In the genomic region with DNA sequence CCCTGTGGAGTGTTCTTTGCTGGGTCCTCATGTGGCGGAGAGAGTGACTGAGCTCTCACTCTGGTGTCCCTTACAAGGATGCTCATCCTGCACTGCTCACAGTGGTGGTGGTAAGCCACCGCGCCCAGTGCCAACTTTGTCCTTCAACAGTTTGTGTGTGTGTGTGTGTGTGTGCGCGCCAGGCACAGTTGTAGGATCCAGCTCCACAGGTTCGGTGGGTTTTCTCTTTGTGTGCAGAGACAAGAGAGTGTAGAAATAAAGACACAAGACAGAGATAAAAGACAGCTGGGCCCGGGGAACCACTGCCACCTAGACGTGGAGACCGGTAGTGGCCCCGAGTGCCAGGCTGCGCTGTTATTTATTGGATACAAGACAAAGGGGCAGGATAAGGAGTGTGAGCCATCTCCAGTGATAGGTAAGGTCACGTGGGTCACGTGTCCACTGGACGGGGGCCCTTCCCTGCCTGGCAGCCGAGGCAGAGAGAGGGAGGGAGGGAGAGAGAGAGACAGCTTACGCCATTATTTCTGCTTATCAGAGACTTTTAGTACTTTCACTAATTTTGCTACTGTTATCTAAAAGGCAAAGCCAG, we compare ENCODE assay signal across 8 cellular contexts. TPM values are rescaled to one million over a fixed set of nuclear protein-coding genes. Genes with fewer than 3 reads are reported as not detected.
DNase-seq lines count a peak whose midpoint lies in the region; ATAC-seq, FAIRE-seq and TF ChIP-seq lines count a peak whose summit lies in the region.
"Not testable (repeated sequence)": the region's sequence is repeated elsewhere in the genome, so short reads cannot be mapped to it uniquely, and the experiment has no call there.

No MANE protein-coding gene starts in this region.

- not testable (repeated sequence) for H3K9ac ChIP-seq in SK-N-SH; endodermal cell (ENCODE audit: extremely low read depth, low read length, poor library complexity, severe bottlenecking)
- H3K9ac ChIP-seq in HepG2 (ENCODE audit: insufficient read depth, low read depth, low read length) = 0 out of 2 replicates have a peak overlapping the region, but pooled peaks have one; percentile 15

- not testable (repeated sequence) for TF ChIP-seq EP300 in SK-N-SH (IDR thresholded peaks at IDR 0.05; ENCODE audit: borderline replicate concordance in 1 of 2, low read depth in 1 of 2, low read length in 1 of 2); HepG2 (IDR thresholded peaks at IDR 0.05; ENCODE audit: low read depth in 2 of 2, low read length in 2 of 2); HepG2 (CRISPR knock-in tag; IDR thresholded peaks at IDR 0.05; ENCODE audit: borderline replicate concordance)

- not testable (repeated sequence) for H3K4me1 ChIP-seq in A673 (ENCODE audit: insufficient read depth, low read length, poor library complexity, severe bottlenecking); SK-N-SH (ENCODE audit: control insufficient read depth in 1 of 2, insufficient read depth in 2 of 2, low read depth in 1 of 2, low read length in 1 of 2); endodermal cell (ENCODE audit: control insufficient read depth, insufficient read depth, low read length); HepG2 (ENCODE audit: insufficient read depth, low read length)

- in situ Hi-C loops in HepG2 (cut with HindIII; ENCODE audit: extremely low pct_ligation_motif_present, low pct_unique_long_range_greater_than_20kb) = not testable (repeated sequence)

- intact Hi-C loops in A673 (cut with micrococcal nuclease; ENCODE audit: unreplicated experiment); HepG2 (cut with micrococcal nuclease; ENCODE audit: unreplicated experiment): not testable (repeated sequence)

- H3K79me2 ChIP-seq in SK-N-SH (ENCODE audit: insufficient read depth); HepG2 (ENCODE audit: insufficient read depth, low read length): not testable (repeated sequence)

- H3K4me3 ChIP-seq in A673 (ENCODE audit: low read depth, low read length, poor library complexity, severe bottlenecking); SK-N-SH (ENCODE audit: low read depth in 2 of 2, low read length in 1 of 2); endodermal cell (ENCODE audit: low read length): not testable (repeated sequence)
- H3K4me3 ChIP-seq in HepG2 (replicated peaks in 1 of 3; ENCODE audit: insufficient read depth in 1 of 3, low read depth in 2 of 3, low read length in 3 of 3) = peak overlapping the region in 2 of 3 experiments; percentile 40 to 43; a peak in 3 of 6 replicates

- 67% methylated on average over 13 of the region's 16 CpGs for WGBS in SK-N-SH (ENCODE audit: low lambda C conversion rate)
- WGBS in endodermal cell (ENCODE audit: insufficient coverage in 1 of 2, insufficient read length in 1 of 2), 2 experiments = 46 to 54% methylated on average over 7 to 14 of the region's 16 CpGs
- WGBS in HepG2 (ENCODE audit: low lambda C conversion rate) = 14% methylated on average over 15 of the region's 16 CpGs

- DNase-seq in A673 (ENCODE audit: low spot score) (peak; percentile 78), NCI-H187 (lab: John Stamatoyannopoulos, UW) (peak; percentile 60 to 91), endodermal cell (peak; percentile 96), HepG2 (ENCODE audit: low spot score) (peak; percentile 59)
- not testable (repeated sequence) for DNase-seq in GM12891 (ENCODE audit: insufficient read length, low spot score); SK-N-SH
- DNase-seq in activated T-cell treated with anti-CD3 and anti-CD28 coated beads, Interleukin-2, amount 50 U/mL, for 48 hours = peak; percentile 84 to 88
- DNase-seq in stimulated activated CD4-positive, alpha-beta T cell treated with anti-CD3 and anti-CD28 coated beads, Interleukin-12 subunit alpha, Interleukin-12 subunit beta, amount 100 ng/mL, for 4 hours = peak; percentile 60

- not testable (repeated sequence) for H3K27me3 ChIP-seq in A673 (replicated peaks; ENCODE audit: insufficient read depth, low read depth, low read length, poor library complexity); SK-N-SH (ENCODE audit: insufficient read depth); endodermal cell (ENCODE audit: control insufficient read depth, insufficient read depth, low read length, poor library complexity, severe bottlenecking); HepG2 (ENCODE audit: control insufficient read depth in 1 of 2, insufficient read depth in 2 of 2, low read length in 2 of 2)

- TF ChIP-seq CTCF in A673 (conservative IDR thresholded peaks at IDR 0.05; ENCODE audit: low read depth, low read length) (peak; percentile 70), SK-N-SH (IDR thresholded peaks at IDR 0.05) (peak; percentile 53), endodermal cell (conservative IDR thresholded peaks at IDR 0.05) (peak; percentile 82), HepG2 (CRISPR knock-in tag; IDR thresholded peaks at IDR 0.05) (peak; percentile 79)

- H3K4me2 ChIP-seq in SK-N-SH = not testable (repeated sequence)
- H3K4me2 ChIP-seq in HepG2 (ENCODE audit: low read depth, low read length) = peak overlapping the region; percentile 58

- BruUV-seq in A673 (replicated peaks; lab: Mats Ljungman, UMichigan); HepG2 (replicated peaks; lab: Mats Ljungman, UMichigan): not testable (repeated sequence)

- peak overlapping the region; percentile 50 for H3K4me3 Mint-ChIP-seq in endodermal cell

- not testable (repeated sequence) for H3F3A ChIP-seq in SK-N-SH (replicated peaks; ENCODE audit: insufficient read depth)

- not testable (repeated sequence) for H3K27ac ChIP-seq in A673 (ENCODE audit: low read depth, low read length, poor library complexity, severe bottlenecking); SK-N-SH (ENCODE audit: low read depth in 2 of 2, low read length in 1 of 2); HepG2 (ENCODE audit: extremely low read length, insufficient read depth, low read length)
- peak overlapping the region; percentile 57 for H3K27ac ChIP-seq in endodermal cell (ENCODE audit: low read depth, low read length)

- H3K36me3 Mint-ChIP-seq in endodermal cell (ENCODE audit: low read depth) = not testable (repeated sequence)

- peak overlapping the region; percentile 96 for H3K27ac Mint-ChIP-seq in endodermal cell

- ATAC-seq in HepG2 = peak; percentile 72

- peak overlapping the region; percentile 51; the same call in 1 of the 2 replicates for H2AFZ ChIP-seq in SK-N-SH (ENCODE audit: low read depth)
- H2AFZ ChIP-seq in HepG2 (ENCODE audit: low read length) = not testable (repeated sequence)

- FAIRE-seq in GM12891 (lab: Jason Lieb, UNC) = peak; percentile 76
- not testable (repeated sequence) for FAIRE-seq in HepG2 (lab: Jason Lieb, UNC)

- CTCF ChIA-PET in A673 (lab: Charles Lee); HepG2 (lab: Yijun Ruan, JAX; ENCODE audit: low intra/inter-chr PET ratio, low total read pairs): not testable (repeated sequence)
- CTCF ChIA-PET in SK-N-SH (lab: Yijun Ruan, JAX) = interaction anchor here (0.6 to 2.0 kb wide), 14 partner anchors 10 to 157 kb away, joined by 3 to 8 read pairs (median 3); no protein-coding TSS in a partner anchor

- H3K27me3 Mint-ChIP-seq in endodermal cell (ENCODE audit: insufficient read depth) = not testable (repeated sequence)

- not testable (repeated sequence) for H3K36me3 ChIP-seq in A673 (ENCODE audit: insufficient read depth, low read length, poor library complexity, severe bottlenecking); SK-N-SH (replicated peaks in 1 of 2; ENCODE audit: control insufficient read depth in 1 of 2, insufficient read depth in 2 of 2, low read length in 1 of 2); endodermal cell (ENCODE audit: control insufficient read depth, insufficient read depth, low read length); HepG2 (replicated peaks in 1 of 2; ENCODE audit: control insufficient read depth in 1 of 2, insufficient read depth in 2 of 2, low read length in 2 of 2)

- H4K20me1 ChIP-seq in SK-N-SH (ENCODE audit: insufficient read depth); HepG2 (ENCODE audit: insufficient read depth, low read length): not testable (repeated sequence)

- not testable (repeated sequence) for H3K9me3 Mint-ChIP-seq in endodermal cell

- not testable (repeated sequence) for H3K9me3 ChIP-seq in A673 (ENCODE audit: low read depth, low read length, poor library complexity, severe bottlenecking); SK-N-SH; endodermal cell (ENCODE audit: control insufficient read depth, low read length); HepG2 (ENCODE audit: low read length)

- POLR2A ChIA-PET in A673 (lab: Charles Lee; ENCODE audit: low non-redundant PET) = not testable (repeated sequence)
- POLR2A ChIA-PET in SK-N-SH (lab: Yijun Ruan, JAX) (interaction anchor here (0.9 to 1.2 kb wide), 2 partner anchors 102 to 104 kb away, joined by 3 to 4 read pairs; no protein-coding TSS in a partner anchor), HepG2 (lab: Yijun Ruan, JAX) (interaction anchor here (0.8 to 3.4 kb wide), 15 partner anchors 62 to 157 kb away, joined by 3 to 40 read pairs (median 4); partner anchors contain the start of genes ANKRD65, AURKAIP1, CCNL2 and MIB2)

- not testable (repeated sequence) for TF ChIP-seq POLR2A in GM12891 (IDR thresholded peaks at IDR 0.05; ENCODE audit: low read depth, low read length); HepG2 (IDR thresholded peaks at IDR 0.05; ENCODE audit: insufficient read depth in 1 of 2, low read depth in 2 of 2, low read length in 2 of 2)

- peak; percentile 26 for TF ChIP-seq RAD21 in SK-N-SH (IDR thresholded peaks at IDR 0.05; ENCODE audit: low read length)
- not testable (repeated sequence) for TF ChIP-seq RAD21 in HepG2 (CRISPR knock-in tag; IDR thresholded peaks at IDR 0.05)

- H3K9me2 ChIP-seq in SK-N-SH = not testable (repeated sequence)

- H3K4me1 Mint-ChIP-seq in endodermal cell = not testable (repeated sequence)

RNA-seq across cellular contexts. Expression of gene ATAD3A, which starts 7.1 kb away (rescaled TPM):
- total RNA-seq in A673 (2021) = 83.1 and 92.7 TPM in 2 replicates
- 26.8 TPM for polyA plus RNA-seq in GM12891 (2012; ENCODE audit: low read depth, missing spikeins)
- polyA plus RNA-seq in SK-N-SH (2012; rRNA removed) = 34.1 and 40.2 TPM in 2 replicates
- 17.6 and 25.1 TPM in 2 replicates for polyA plus RNA-seq in SK-N-SH (2012; cell fraction: cytosol; rRNA removed)
- 85.0 and 87.9 TPM in 2 replicates for polyA plus RNA-seq in SK-N-SH (2012; cell fraction: nucleus; rRNA removed)
- 10 to 100 TPM; 42.8 to 47.6 TPM for total RNA-seq in endodermal cell
- polyA plus RNA-seq in endodermal cell (2013, experiment 1 of 2) = 31.3 TPM
- 31.1 TPM for polyA plus RNA-seq in endodermal cell (2013, experiment 2 of 2)
- total RNA-seq in HepG2 (2016; rRNA removed; fragmentation: Illumina TruSeq; extraction: Trizol) = 33.4 and 49.0 TPM in 2 replicates
- total RNA-seq in HepG2 (2016; cell fraction: cytosol; rRNA removed; fragmentation: Illumina TruSeq; extraction: Trizol; ENCODE audit: low read depth) = 18.2 and 18.9 TPM in 2 replicates
- 27.6 and 52.7 TPM in 2 replicates for total RNA-seq in HepG2 (2016; cell fraction: insoluble cytoplasmic fraction; rRNA removed; fragmentation: Illumina TruSeq; extraction: Trizol)
- total RNA-seq in HepG2 (2016; cell fraction: membrane; rRNA removed; fragmentation: Illumina TruSeq; extraction: Trizol) = 38.0 and 38.8 TPM in 2 replicates
- 30.1 and 34.5 TPM in 2 replicates for total RNA-seq in HepG2 (2016; cell fraction: nucleus; rRNA removed; fragmentation: Illumina TruSeq; extraction: Trizol)
- polyA plus RNA-seq in HepG2 (2011; rRNA removed) = 10.6 and 15.5 TPM in 2 replicates
- polyA plus RNA-seq in HepG2 (2011; cell fraction: cytosol; rRNA removed) = 11.1 and 18.2 TPM in 2 replicates
- polyA plus RNA-seq in HepG2 (2011; cell fraction: nucleus; rRNA removed) = 45.2 and 49.3 TPM in 2 replicates
- 12.6 and 17.3 TPM in 2 replicates for polyA plus RNA-seq in HepG2 (2012)
- 19.2 and 20.9 TPM in 2 replicates for polyA plus RNA-seq in HepG2 (2016; cell fraction: cytosol; fragmentation: Illumina TruSeq; extraction: Trizol; ENCODE audit: low read depth)
- 33.0 and 40.7 TPM in 2 replicates for polyA plus RNA-seq in HepG2 (2016; cell fraction: insoluble cytoplasmic fraction; fragmentation: Illumina TruSeq; extraction: Trizol; ENCODE audit: low read depth)
- polyA plus RNA-seq in HepG2 (2016; cell fraction: membrane; fragmentation: Illumina TruSeq; extraction: Trizol; ENCODE audit: low read depth) = 30.9 and 31.4 TPM in 2 replicates
- polyA plus RNA-seq in HepG2 (2016; cell fraction: nucleus; fragmentation: Illumina TruSeq; extraction: Trizol; ENCODE audit: insufficient read depth, low read depth) = 80.5 and 96.5 TPM in 2 replicates
- 21.9 and 37.5 TPM in 2 replicates for polyA minus RNA-seq in HepG2 (2011; rRNA and poly(A)+ RNA removed; ENCODE audit: low replicate concordance)
- 11.0 and 16.1 TPM in 2 replicates for polyA minus RNA-seq in HepG2 (2011; cell fraction: cytosol; rRNA and poly(A)+ RNA removed)
- 8.6 and 10.7 TPM in 2 replicates for polyA minus RNA-seq in HepG2 (2011; cell fraction: nucleus; rRNA and poly(A)+ RNA removed)

RNA-seq across cellular contexts. Expression of gene ATAD3B, which starts 33.3 kb away (rescaled TPM):
- total RNA-seq in A673 (2021) (46.1 and 68.9 TPM in 2 replicates), endodermal cell (10 to 100 TPM; 41.8 to 47.4 TPM), HepG2 (2016; rRNA removed; fragmentation: Illumina TruSeq; extraction: Trizol) (21.1 and 31.1 TPM in 2 replicates)
- 13.0 TPM for polyA plus RNA-seq in GM12891 (2012; ENCODE audit: low read depth, missing spikeins)
- polyA plus RNA-seq in SK-N-SH (2012; rRNA removed) (47.6 and 71.6 TPM in 2 replicates), HepG2 (2011; rRNA removed) (9.6 and 15.4 TPM in 2 replicates)
- 13.5 and 13.8 TPM in 2 replicates for polyA plus RNA-seq in SK-N-SH (2012; cell fraction: cytosol; rRNA removed)
- polyA plus RNA-seq in SK-N-SH (2012; cell fraction: nucleus; rRNA removed) = 255 and 261 TPM in 2 replicates
- 23.9 TPM for polyA plus RNA-seq in endodermal cell (2013, experiment 1 of 2)
- polyA plus RNA-seq in endodermal cell (2013, experiment 2 of 2) = 27.2 TPM
- 26.1 and 27.7 TPM in 2 replicates for total RNA-seq in HepG2 (2016; cell fraction: cytosol; rRNA removed; fragmentation: Illumina TruSeq; extraction: Trizol; ENCODE audit: low read depth)
- total RNA-seq in HepG2 (2016; cell fraction: insoluble cytoplasmic fraction; rRNA removed; fragmentation: Illumina TruSeq; extraction: Trizol) = 19.1 and 31.9 TPM in 2 replicates
- 24.8 and 25.7 TPM in 2 replicates for total RNA-seq in HepG2 (2016; cell fraction: membrane; rRNA removed; fragmentation: Illumina TruSeq; extraction: Trizol)
- total RNA-seq in HepG2 (2016; cell fraction: nucleus; rRNA removed; fragmentation: Illumina TruSeq; extraction: Trizol) = 28.8 and 34.2 TPM in 2 replicates
- 7.3 and 12.3 TPM in 2 replicates for polyA plus RNA-seq in HepG2 (2011; cell fraction: cytosol; rRNA removed)
- 82.9 and 84.6 TPM in 2 replicates for polyA plus RNA-seq in HepG2 (2011; cell fraction: nucleus; rRNA removed)
- 9.1 and 14.3 TPM in 2 replicates for polyA plus RNA-seq in HepG2 (2012)
- 11.2 and 12.2 TPM in 2 replicates for polyA plus RNA-seq in HepG2 (2016; cell fraction: cytosol; fragmentation: Illumina TruSeq; extraction: Trizol; ENCODE audit: low read depth)
- polyA plus RNA-seq in HepG2 (2016; cell fraction: insoluble cytoplasmic fraction; fragmentation: Illumina TruSeq; extraction: Trizol; ENCODE audit: low read depth) = 22.1 and 23.9 TPM in 2 replicates
- 16.4 and 18.0 TPM in 2 replicates for polyA plus RNA-seq in HepG2 (2016; cell fraction: membrane; fragmentation: Illumina TruSeq; extraction: Trizol; ENCODE audit: low read depth)
- 108 and 128 TPM in 2 replicates for polyA plus RNA-seq in HepG2 (2016; cell fraction: nucleus; fragmentation: Illumina TruSeq; extraction: Trizol; ENCODE audit: insufficient read depth, low read depth)
- 15.4 and 54.9 TPM in 2 replicates for polyA minus RNA-seq in HepG2 (2011; rRNA and poly(A)+ RNA removed; ENCODE audit: low replicate concordance)
- 8.0 and 10.3 TPM in 2 replicates for polyA minus RNA-seq in HepG2 (2011; cell fraction: cytosol; rRNA and poly(A)+ RNA removed)
- polyA minus RNA-seq in HepG2 (2011; cell fraction: nucleus; rRNA and poly(A)+ RNA removed) = 18.0 and 21.1 TPM in 2 replicates

RNA-seq across cellular contexts. Expression of gene TMEM240, which starts 35.6 kb away (rescaled TPM):
- total RNA-seq in A673 (2021) (6.8 and 9.1 TPM in 2 replicates), endodermal cell (1 to 10 TPM; 6.4 to 6.9 TPM), HepG2 (2016; rRNA removed; fragmentation: Illumina TruSeq; extraction: Trizol) (not detected in 2 replicates)
- polyA plus RNA-seq in GM12891 (2012; ENCODE audit: low read depth, missing spikeins) = 0.50 TPM
- polyA plus RNA-seq in SK-N-SH (2012; rRNA removed) (6.5 and 8.1 TPM in 2 replicates), HepG2 (2011; rRNA removed) (0.17 and 0.21 TPM in 2 replicates)
- 3.1 and 4.9 TPM in 2 replicates for polyA plus RNA-seq in SK-N-SH (2012; cell fraction: cytosol; rRNA removed)
- polyA plus RNA-seq in SK-N-SH (2012; cell fraction: nucleus; rRNA removed) = 18.5 and 29.8 TPM in 2 replicates
- polyA plus RNA-seq in endodermal cell (2013, experiment 1 of 2) = 11.5 TPM
- 8.9 TPM for polyA plus RNA-seq in endodermal cell (2013, experiment 2 of 2)
- total RNA-seq in HepG2 (2016; cell fraction: cytosol; rRNA removed; fragmentation: Illumina TruSeq; extraction: Trizol; ENCODE audit: low read depth) = not detected in 2 replicates
- total RNA-seq in HepG2 (2016; cell fraction: insoluble cytoplasmic fraction; rRNA removed; fragmentation: Illumina TruSeq; extraction: Trizol) = not detected in 2 replicates
- total RNA-seq in HepG2 (2016; cell fraction: membrane; rRNA removed; fragmentation: Illumina TruSeq; extraction: Trizol) = not detected in 2 replicates
- not detected in 2 replicates for total RNA-seq in HepG2 (2016; cell fraction: nucleus; rRNA removed; fragmentation: Illumina TruSeq; extraction: Trizol)
- 0.17 TPM in 1 of 2 replicates, not detected in the other for polyA plus RNA-seq in HepG2 (2011; cell fraction: cytosol; rRNA removed)
- 3.9 and 4.5 TPM in 2 replicates for polyA plus RNA-seq in HepG2 (2011; cell fraction: nucleus; rRNA removed)
- 0.58 and 1.1 TPM in 2 replicates for polyA plus RNA-seq in HepG2 (2012)
- not detected in 2 replicates for polyA plus RNA-seq in HepG2 (2016; cell fraction: cytosol; fragmentation: Illumina TruSeq; extraction: Trizol; ENCODE audit: low read depth)
- 0.34 TPM in 1 of 2 replicates, not detected in the other for polyA plus RNA-seq in HepG2 (2016; cell fraction: insoluble cytoplasmic fraction; fragmentation: Illumina TruSeq; extraction: Trizol; ENCODE audit: low read depth)
- not detected in 2 replicates for polyA plus RNA-seq in HepG2 (2016; cell fraction: membrane; fragmentation: Illumina TruSeq; extraction: Trizol; ENCODE audit: low read depth)
- 0.90 TPM in 1 of 2 replicates, not detected in the other for polyA plus RNA-seq in HepG2 (2016; cell fraction: nucleus; fragmentation: Illumina TruSeq; extraction: Trizol; ENCODE audit: insufficient read depth, low read depth)
- not detected in 2 replicates for polyA minus RNA-seq in HepG2 (2011; rRNA and poly(A)+ RNA removed; ENCODE audit: low replicate concordance)
- polyA minus RNA-seq in HepG2 (2011; cell fraction: cytosol; rRNA and poly(A)+ RNA removed) = not detected in 2 replicates
- not detected in 2 replicates for polyA minus RNA-seq in HepG2 (2011; cell fraction: nucleus; rRNA and poly(A)+ RNA removed)

RNA-seq across cellular contexts. Expression of gene ATAD3C, which starts 55.4 kb away (rescaled TPM):
- 0.22 and 0.39 TPM in 2 replicates for total RNA-seq in A673 (2021)
- polyA plus RNA-seq in GM12891 (2012; ENCODE audit: low read depth, missing spikeins) = 0.40 TPM
- polyA plus RNA-seq in SK-N-SH (2012; rRNA removed) = 0.38 and 0.49 TPM in 2 replicates
- polyA plus RNA-seq in SK-N-SH (2012; cell fraction: cytosol; rRNA removed) = 0.22 and 0.27 TPM in 2 replicates
- polyA plus RNA-seq in SK-N-SH (2012; cell fraction: nucleus; rRNA removed) = 0.37 and 0.52 TPM in 2 replicates
- total RNA-seq in endodermal cell = under 1 TPM; 0.55 TPM
- polyA plus RNA-seq in endodermal cell (2013, experiment 1 of 2) = 0.78 TPM
- 0.21 TPM for polyA plus RNA-seq in endodermal cell (2013, experiment 2 of 2)
- total RNA-seq in HepG2 (2016; rRNA removed; fragmentation: Illumina TruSeq; extraction: Trizol) = 3.2 and 4.7 TPM in 2 replicates
- total RNA-seq in HepG2 (2016; cell fraction: cytosol; rRNA removed; fragmentation: Illumina TruSeq; extraction: Trizol; ENCODE audit: low read depth) = 2.4 and 4.7 TPM in 2 replicates
- total RNA-seq in HepG2 (2016; cell fraction: insoluble cytoplasmic fraction; rRNA removed; fragmentation: Illumina TruSeq; extraction: Trizol) = 2.7 and 3.3 TPM in 2 replicates
- total RNA-seq in HepG2 (2016; cell fraction: membrane; rRNA removed; fragmentation: Illumina TruSeq; extraction: Trizol) = 5.4 and 8.1 TPM in 2 replicates
- 1.2 and 2.1 TPM in 2 replicates for total RNA-seq in HepG2 (2016; cell fraction: nucleus; rRNA removed; fragmentation: Illumina TruSeq; extraction: Trizol)
- polyA plus RNA-seq in HepG2 (2011; rRNA removed) = 2.4 and 3.5 TPM in 2 replicates
- polyA plus RNA-seq in HepG2 (2011; cell fraction: cytosol; rRNA removed) = 3.5 and 3.6 TPM in 2 replicates
- polyA plus RNA-seq in HepG2 (2011; cell fraction: nucleus; rRNA removed) = 1.7 and 1.9 TPM in 2 replicates
- polyA plus RNA-seq in HepG2 (2012) = 3.2 and 4.4 TPM in 2 replicates
- polyA plus RNA-seq in HepG2 (2016; cell fraction: cytosol; fragmentation: Illumina TruSeq; extraction: Trizol; ENCODE audit: low read depth) = 5.2 and 8.6 TPM in 2 replicates
- polyA plus RNA-seq in HepG2 (2016; cell fraction: insoluble cytoplasmic fraction; fragmentation: Illumina TruSeq; extraction: Trizol; ENCODE audit: low read depth) = 4.6 and 4.8 TPM in 2 replicates
- polyA plus RNA-seq in HepG2 (2016; cell fraction: membrane; fragmentation: Illumina TruSeq; extraction: Trizol; ENCODE audit: low read depth) = 8.3 TPM in 2 replicates
- 1.5 and 1.9 TPM in 2 replicates for polyA plus RNA-seq in HepG2 (2016; cell fraction: nucleus; fragmentation: Illumina TruSeq; extraction: Trizol; ENCODE audit: insufficient read depth, low read depth)
- 0.96 TPM in 1 of 2 replicates, not detected in the other for polyA minus RNA-seq in HepG2 (2011; rRNA and poly(A)+ RNA removed; ENCODE audit: low replicate concordance)
- polyA minus RNA-seq in HepG2 (2011; cell fraction: cytosol; rRNA and poly(A)+ RNA removed) = 0.97 and 2.1 TPM in 2 replicates
- polyA minus RNA-seq in HepG2 (2011; cell fraction: nucleus; rRNA and poly(A)+ RNA removed) = 0.39 and 0.75 TPM in 2 replicates
